Comparison of ENCODE assay signal across 8 cellular contexts in genomic region chr19:15555759-15556633, GRCh38. TPM values are rescaled to one million over a fixed set of nuclear protein-coding genes. Genes with fewer than 3 reads are reported as not detected.
DNase-seq lines count a peak whose midpoint lies in the region; ATAC-seq and TF ChIP-seq lines count a peak whose summit lies in the region.

No MANE protein-coding gene starts in this region.

- H3K4me1 ChIP-seq in heart left ventricle: peaks cover 0 to 18% (median 12%) of the 10 kb centered on the region in 12 donors

- H3K36me3 Mint-ChIP-seq in type B pancreatic cell: no peaks in the 10 kb centered on the region

- no peaks in the 10 kb centered on the region for H3K9me3 Mint-ChIP-seq in type B pancreatic cell

- no peaks in the 10 kb centered on the region for H3K9me3 ChIP-seq in heart left ventricle

- no peak for TF ChIP-seq POLR2A in heart left ventricle (IDR thresholded peaks at IDR 0.05)

- H3K27ac ChIP-seq in heart left ventricle: peak overlapping the region in 3 of 12 donors; percentile 12 to 31 (median 26)

- H3K4me3 Mint-ChIP-seq in type B pancreatic cell: peak overlapping the region; percentile 76

- no peaks in the 10 kb centered on the region for H3K36me3 ChIP-seq in heart left ventricle

- H3K4me3 ChIP-seq in heart left ventricle: peak overlapping the region in 9 of 12 donors; percentile 23 to 49 (median 37)

- 1 to 3% (median 1%) methylated on average over 36 to 49 of the region's 49 CpGs for WGBS in heart left ventricle, 4 donors

- H3K27me3 Mint-ChIP-seq in type B pancreatic cell: peaks cover 31% of the 10 kb centered on the region

- TF ChIP-seq CTCF in heart left ventricle (IDR thresholded peaks at IDR 0.05): peak; percentile 66 to 85 (median 76)
- TF ChIP-seq CTCF in type B pancreatic cell (conservative IDR thresholded peaks at IDR 0.05): peak; percentile 79

- peaks cover 0 to 40% (median 9%) of the 10 kb centered on the region in 9 donors for H3K27me3 ChIP-seq in heart left ventricle

- DNase-seq in GDM1 (lab: John Stamatoyannopoulos, UW) (peak; percentile 95), NCI-H1417 treated with DMSO at 0.1 percent for 48 hours (lab: John Stamatoyannopoulos, UW) (peak; percentile 53), SW480 (ENCODE audit: low spot score) (peak; percentile 93), heart left ventricle (peak; percentile 86 to 95 (median 91)), posterior vena cava (ENCODE audit: low spot score) (peak; percentile 97), type B pancreatic cell (ENCODE audit: extremely low spot score, unreplicated experiment) (peak; percentile 85)
- DNase-seq in activated naive CD8-positive, alpha-beta T cell treated with anti-CD3 and anti-CD28 coated beads, Interleukin-2, amount 50 U/mL, for 16 hours (ENCODE audit: low read depth, low spot score): peak; percentile 97

- intact Hi-C loops in heart left ventricle (cut with DNase I) (loop anchor here (1.0 to 10.0 kb wide), 17 partner anchors 71 to 465 kb away; partner anchors contain the start of gene PGLYRP2 (in 1 of the 10)), posterior vena cava (cut with DNase I) (loop anchor here (5.0 to 10.0 kb wide), 6 partner anchors 91 to 464 kb away; partner anchors contain the start of gene RASAL3 (in 1 of the 2))

- peaks cover 6% of the 10 kb centered on the region for H3K4me1 Mint-ChIP-seq in type B pancreatic cell (ENCODE audit: unreplicated experiment)

- ATAC-seq in HG02623 (IDR thresholded peaks at IDR 0.05; ENCODE audit: unreplicated experiment) (peak; percentile 57), heart left ventricle (peak; percentile 84 to 97 (median 95))

- no peak overlapping the region for H3K27ac Mint-ChIP-seq in type B pancreatic cell

RNA-seq across cellular contexts. Expression of gene CYP4F22, which starts 47.7 kb away (rescaled TPM):
- total RNA-seq in heart left ventricle: under 1 TPM in 1 of 9 donors, not detected in 8; 0.29 TPM
- polyA plus RNA-seq in heart left ventricle: not detected
- not detected for total RNA-seq in posterior vena cava
- total RNA-seq in type B pancreatic cell (ENCODE audit: low replicate concordance): not detected in 2 replicates

RNA-seq across cellular contexts. Expression of gene CYP4F8, which starts 59.0 kb away (rescaled TPM):
- total RNA-seq in heart left ventricle: not detected
- not detected for polyA plus RNA-seq in heart left ventricle
- total RNA-seq in posterior vena cava: not detected
- total RNA-seq in type B pancreatic cell (ENCODE audit: low replicate concordance): not detected in 2 replicates
